8 cellular contexts compared by ENCODE assay signal in genomic region chr10:121928528-121928884, GRCh38. TPM values are rescaled to one million over a fixed set of nuclear protein-coding genes. Genes with fewer than 3 reads are reported as not detected.
DNase-seq lines count a peak whose midpoint lies in the region; ATAC-seq and TF ChIP-seq lines count a peak whose summit lies in the region.

No MANE protein-coding gene starts in this region.

- no peak for TF ChIP-seq CTCF in spleen (IDR thresholded peaks at IDR 0.05 in 8 of 11, conservative IDR thresholded peaks at IDR 0.05 in 3 of 11)

- no peaks in the 10 kb centered on the region for H3K27me3 ChIP-seq in BLaER1 treated with 17β-estradiol and CSF1 and Interleukin-3, amounts not matched to agents 10 nM and 100 nM
- H3K27me3 ChIP-seq in iPS-18a (ENCODE audit: control insufficient read depth, insufficient read depth, low read length) (no peaks in the 10 kb centered on the region), spleen (replicated peaks in 1 of 7) (no peaks in the 10 kb centered on the region)

- peak overlapping the region; percentile 82 to 99 (median 91) for H3K4me3 ChIP-seq in BLaER1 treated with 17β-estradiol and CSF1 and Interleukin-3, amounts not matched to agents 10 nM and 100 nM
- peak overlapping the region; percentile 73 for H3K4me3 ChIP-seq in iPS-18a (ENCODE audit: low read length)
- peak overlapping the region; percentile 82 to 100 (median 88) for H3K4me3 ChIP-seq in spleen

- peaks cover 0 to 20% (median 6%) of the 10 kb centered on the region in 11 experiments; a peak in 12 of 22 replicates for H3K36me3 ChIP-seq in BLaER1 treated with 17β-estradiol and CSF1 and Interleukin-3, amounts not matched to agents 10 nM and 100 nM
- peaks cover 4% of the 10 kb centered on the region for H3K36me3 ChIP-seq in iPS-18a (ENCODE audit: control insufficient read depth, low read depth, low read length)
- H3K36me3 ChIP-seq in spleen = peaks cover 0 to 4% (median 0%) of the 10 kb centered on the region in 6 donors

- peaks cover 28 to 46% (median 35%) of the 10 kb centered on the region in 10 experiments for H3K4me1 ChIP-seq in BLaER1 treated with 17β-estradiol and CSF1 and Interleukin-3, amounts not matched to agents 10 nM and 100 nM
- H3K4me1 ChIP-seq in iPS-18a (ENCODE audit: control insufficient read depth, low read depth, low read length) (peaks cover 6% of the 10 kb centered on the region), spleen (peaks cover 10 to 47% (median 29%) of the 10 kb centered on the region in 6 donors)

- peaks cover 0 to 13% (median 0%) of the 10 kb centered on the region in 11 experiments; a peak in 2 of 22 replicates for H4K20me1 ChIP-seq in BLaER1 treated with 17β-estradiol and CSF1 and Interleukin-3, amounts not matched to agents 10 nM and 100 nM

- H3K27ac ChIP-seq in BLaER1 treated with 17β-estradiol and CSF1 and Interleukin-3, amounts not matched to agents 10 nM and 100 nM = peak overlapping the region; percentile 95 to 99 (median 98)
- H3K27ac ChIP-seq in adipose tissue (ENCODE audit: low read depth, low read length) (peak overlapping the region; percentile 85), iPS-18a (ENCODE audit: low read length) (peak overlapping the region; percentile 86), spleen (peak overlapping the region; percentile 82 to 99 (median 97))

- no peaks in the 10 kb centered on the region for H3K9me3 ChIP-seq in BLaER1 treated with 17β-estradiol and CSF1 and Interleukin-3, amounts not matched to agents 10 nM and 100 nM (replicated peaks in 1 of 11)
- H3K9me3 ChIP-seq in iPS-18a (ENCODE audit: control insufficient read depth, low read depth, low read length) (no peaks in the 10 kb centered on the region), spleen (no peaks in the 10 kb centered on the region)

- 1 to 4% (median 1%) methylated on average over 20 of the region's 20 CpGs for WGBS in adipose tissue, 3 donors
- 1 to 11% (median 2%) methylated on average over 5 to 20 of the region's 20 CpGs for WGBS in spleen, 5 donors

- intact Hi-C loops in spleen (cut with DNase I; ENCODE audit: low total_unique reads) = no loop called here

- peak overlapping the region; percentile 80 to 91 (median 87) for H3K4me2 ChIP-seq in BLaER1 treated with 17β-estradiol and CSF1 and Interleukin-3, amounts not matched to agents 10 nM and 100 nM

- peak overlapping the region; percentile 92 to 99 (median 98) for H3K9ac ChIP-seq in BLaER1 treated with 17β-estradiol and CSF1 and Interleukin-3, amounts not matched to agents 10 nM and 100 nM
- H3K9ac ChIP-seq in iPS-18a (ENCODE audit: low read length) = peak overlapping the region; percentile 96

- ATAC-seq in GM18909 (IDR thresholded peaks at IDR 0.05; ENCODE audit: poor library complexity, unreplicated experiment) (peak; percentile 10), HG03571 (IDR thresholded peaks at IDR 0.05; ENCODE audit: unreplicated experiment) (peak; percentile 3)

- DNase-seq in spleen (no peak), activated gamma-delta T cell (lab: John Stamatoyannopoulos, UW) (no peak)
- no peak for DNase-seq in stimulated activated CD4-positive, alpha-beta T cell treated with anti-CD3 and anti-CD28 coated beads, Interleukin-4, amount 100 ng/mL, for 4 hours

- TF ChIP-seq POLR2A in spleen (IDR thresholded peaks at IDR 0.05) = no peak

RNA-seq across cellular contexts. Expression of gene ATE1, which starts 0.7 kb away (rescaled TPM):
- polyA plus RNA-seq in adipose tissue (1 to 10 TPM; 3.0 to 8.6 (median 8.0) TPM), spleen (1 to 10 TPM; 5.4 to 8.7 (median 5.6) TPM)
- total RNA-seq in spleen = 10 to 100 TPM; 28.6 to 38.9 (median 31.8) TPM

RNA-seq across cellular contexts. Expression of gene NSMCE4A, which starts 46.5 kb away (rescaled TPM):
- polyA plus RNA-seq in adipose tissue (10 to 100 TPM; 27.8 to 59.7 (median 51.3) TPM), spleen (100 to 1,000 TPM in 1 of 3 donors, 10 to 100 TPM in 2; 72.4 to 121 (median 95.1) TPM)
- 100 to 1,000 TPM in 1 of 7 donors, 10 to 100 TPM in 6; 49.5 to 107 (median 63.2) TPM for total RNA-seq in spleen
